11 cellular contexts compared by ENCODE assay signal in genomic region chr16:10870137-10870776, GRCh38. TPM values are rescaled to one million over a fixed set of nuclear protein-coding genes. Genes with fewer than 3 reads are reported as not detected.
DNase-seq lines count a peak whose midpoint lies in the region; ATAC-seq and TF ChIP-seq lines count a peak whose summit lies in the region.
"Had no signal": no experiment of that assay in that cellular context is flagged by ENCODE, and none has a peak within 500 bp of the region (broad histone marks: within the 10 kb centered on the region; RNA-seq: fewer than 3 reads in every experiment).

No MANE protein-coding gene starts in this region.

- no peaks in the 10 kb centered on the region for H3K9me3 Mint-ChIP-seq in CD4-positive, alpha-beta T cell
- H3K9me3 Mint-ChIP-seq: mesothelial cell of epicardium had no signal

- H3K9me3 ChIP-seq in BLaER1, result no peaks in the 10 kb centered on the region
- H3K9me3 ChIP-seq in esophagus (ENCODE audit: control insufficient read depth in 2 of 2, insufficient read depth in 1 of 2, low read depth in 1 of 2, low read length in 1 of 2), result no peaks in the 10 kb centered on the region
- H3K9me3 ChIP-seq in CD4-positive, alpha-beta T cell (ENCODE audit: control insufficient read depth, low read length), result no peaks in the 10 kb centered on the region
- H3K9me3 ChIP-seq: uterus had no signal

- intact Hi-C loops in CD4-positive, alpha-beta T cell (cut with DNase I, micrococcal nuclease), result no loop called here

- POLR2A ChIA-PET in CD4-positive, alpha-beta T cell (lab: Charles Lee), result no interaction called here

- H3K27ac Mint-ChIP-seq in CD4-positive, alpha-beta T cell, result no peak overlapping the region
- H3K27ac Mint-ChIP-seq: mesothelial cell of epicardium had no signal

- 79 to 85% methylated on average over 5 of the region's 5 CpGs for WGBS in esophagus, 2 donors

- peak overlapping the region; percentile 83 for H3K4me2 ChIP-seq in BLaER1

- no peak for TF ChIP-seq CTCF in CD4-positive, alpha-beta T cell (IDR thresholded peaks at IDR 0.05)

- H3K36me3 Mint-ChIP-seq in CD4-positive, alpha-beta T cell (ENCODE audit: low read depth), result no peaks in the 10 kb centered on the region
- H3K36me3 Mint-ChIP-seq: mesothelial cell of epicardium had no signal

- H3K9ac ChIP-seq in BLaER1, result peak overlapping the region; percentile 61; the same call in 1 of the 2 replicates

- H3K27me3 Mint-ChIP-seq in CD4-positive, alpha-beta T cell, result peaks cover 30% of the 10 kb centered on the region

- H3K4me3 ChIP-seq in BLaER1 (no peak overlapping the region), esophagus (ENCODE audit: low read depth in 1 of 2, low read length in 2 of 2) (no peak overlapping the region)
- H3K4me3 ChIP-seq: uterus had no signal

- CTCF ChIA-PET in CD4-positive, alpha-beta T cell (lab: Charles Lee), result interaction anchor here (0.7 kb wide), 1 partner anchor 1615 kb away, joined by 3 read pairs; no protein-coding TSS in a partner anchor

- H3K36me3 ChIP-seq in BLaER1 (no peaks in the 10 kb centered on the region), esophagus (ENCODE audit: control insufficient read depth in 2 of 2, insufficient read depth in 2 of 2, low read length in 1 of 2) (no peaks in the 10 kb centered on the region)
- H3K36me3 ChIP-seq: uterus had no signal

- peak; percentile 62 for DNase-seq in NAMALWA (ENCODE audit: low spot score)
- DNase-seq in CD4-positive, alpha-beta T cell, result no peak
- no peak for DNase-seq in caudate nucleus (lab: John Stamatoyannopoulos, UW)
- no peak for DNase-seq in HT-29 (ENCODE audit: low spot score)

- peaks cover 31% of the 10 kb centered on the region for H3K4me1 Mint-ChIP-seq in CD4-positive, alpha-beta T cell (ENCODE audit: low read depth)
- H3K4me1 Mint-ChIP-seq: mesothelial cell of epicardium had no signal

- H3K27ac ChIP-seq in BLaER1 (peak overlapping the region; percentile 94), esophagus (ENCODE audit: low read depth in 2 of 2, low read length in 1 of 2) (peak overlapping the region; percentile 3 to 27), caudate nucleus (ENCODE audit: low read depth, low read length) (no peak overlapping the region)
- H3K27ac ChIP-seq in CD4-positive, alpha-beta T cell (ENCODE audit: low read depth, low read length), result no peak overlapping the region

- H3K4me3 Mint-ChIP-seq in CD4-positive, alpha-beta T cell, result no peak overlapping the region
- H3K4me3 Mint-ChIP-seq: mesothelial cell of epicardium had no signal

- H3K4me1 ChIP-seq in BLaER1, result peaks cover 98% of the 10 kb centered on the region
- peaks cover 0 to 12% of the 10 kb centered on the region in 2 donors for H3K4me1 ChIP-seq in esophagus (ENCODE audit: control insufficient read depth in 2 of 2, insufficient read depth in 2 of 2, low read length in 1 of 2)
- H3K4me1 ChIP-seq: uterus had no signal

- no peaks in the 10 kb centered on the region for H4K20me1 ChIP-seq in BLaER1

- ATAC-seq in GM18907 (IDR thresholded peaks at IDR 0.05; ENCODE audit: unreplicated experiment), result peak; percentile 43
- no peak for ATAC-seq in CD4-positive, alpha-beta T cell (ENCODE audit: poor library complexity)
- ATAC-seq in HG02763 (IDR thresholded peaks at IDR 0.05; ENCODE audit: unreplicated experiment), result no peak

- H3K27me3 ChIP-seq in BLaER1, result no peaks in the 10 kb centered on the region
- no peaks in the 10 kb centered on the region for H3K27me3 ChIP-seq in esophagus (ENCODE audit: control insufficient read depth in 1 of 2, insufficient read depth in 2 of 2, low read length in 2 of 2)
- H3K27me3 ChIP-seq in CD4-positive, alpha-beta T cell (ENCODE audit: control insufficient read depth, insufficient read depth, low read length), result peaks cover 12% of the 10 kb centered on the region
- H3K27me3 ChIP-seq: uterus had no signal

RNA-seq across cellular contexts. Expression of gene CIITA, which starts 6.7 kb away (rescaled TPM):
- polyA plus RNA-seq in esophagus, result 1 to 10 TPM; 2.8 to 5.5 TPM
- 1 to 10 TPM; 2.4 to 3.0 TPM for total RNA-seq in CD4-positive, alpha-beta T cell
- not detected in 2 replicates for total RNA-seq in HT-29 (2014; rRNA removed; shearing (Covaris generic))

RNA-seq across cellular contexts. Expression of gene TVP23A, which starts 51.7 kb away (rescaled TPM):
- under 1 TPM; 0.05 to 0.08 TPM for polyA plus RNA-seq in esophagus
- not detected for total RNA-seq in CD4-positive, alpha-beta T cell
- not detected in 2 replicates for total RNA-seq in HT-29 (2014; rRNA removed; shearing (Covaris generic))
- polyA plus RNA-seq: fibroblast of lung had no signal

Comparison
In these comparisons a context has a peak if more than half of its experiments do, and no peak if none do; other contexts are left out.
1. H3K27ac ChIP-seq: peak in BLaER1 (single experiment) and esophagus (2 of 2); none in CD4-positive, alpha-beta T cell (single experiment) and caudate nucleus (single experiment).